Comparison of ENCODE assay signal across 8 cellular contexts in the genomic region with DNA sequence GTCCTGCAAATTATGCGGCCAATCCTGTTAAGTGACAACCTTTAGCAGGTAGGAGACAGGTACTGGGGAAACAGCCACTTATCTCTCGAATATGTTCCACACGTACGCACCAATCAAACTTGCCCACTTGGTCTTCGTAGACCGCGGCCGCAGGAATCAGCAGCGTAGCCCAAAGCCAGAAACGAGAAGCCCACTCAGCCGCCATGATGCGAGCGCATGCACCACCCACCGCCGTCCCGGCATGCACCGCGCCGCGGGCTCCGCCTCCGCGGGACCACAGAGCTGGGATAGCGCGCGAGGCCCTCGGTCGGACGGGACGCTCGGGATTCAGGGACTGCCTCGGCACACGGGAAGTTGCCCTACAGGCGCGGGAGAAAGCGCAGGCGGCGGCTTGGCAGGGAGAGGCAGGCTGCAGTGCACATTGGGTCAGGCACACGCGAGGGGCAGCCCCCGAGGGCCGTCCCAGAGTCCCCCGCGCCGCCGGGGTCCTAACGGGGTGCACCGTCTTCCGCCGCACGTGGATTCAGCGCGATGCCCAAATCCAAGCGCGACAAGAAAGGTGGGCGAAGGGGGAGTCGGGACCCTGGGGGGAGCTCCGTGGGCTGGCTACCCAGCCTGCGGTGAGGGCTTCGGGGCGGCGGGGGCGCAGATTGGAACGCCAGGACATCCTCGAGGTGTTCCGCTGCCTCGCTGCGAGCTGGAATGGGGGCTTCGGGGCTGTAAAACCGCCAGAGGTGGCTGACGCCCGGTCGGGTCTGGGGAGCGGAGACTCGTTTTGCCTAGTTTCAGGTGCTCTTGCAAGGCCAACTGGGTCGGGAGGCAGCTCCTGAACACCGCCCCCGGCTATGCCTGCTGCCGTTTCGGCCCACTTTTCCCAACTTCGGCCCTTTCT. TPM values are rescaled to one million over a fixed set of nuclear protein-coding genes. Genes with fewer than 3 reads are reported as not detected.
DNase-seq lines count a peak whose midpoint lies in the region; ATAC-seq, FAIRE-seq and TF ChIP-seq lines count a peak whose summit lies in the region.

TSS of gene EMC1 (minus strand) at position 220 of the 892 bp plus-strand sequence. CDS start at position 205, 15 bp downstream.
TSS of gene MRTO4 (plus strand) at position 501 of the 892 bp plus-strand sequence. CDS start at position 532, 31 bp downstream.

- peak within 1 kb of the TSS; percentile 74 to 89 for H3K9ac ChIP-seq in kidney (ENCODE audit: low read length in 2 of 2)

- H3K9me3 ChIP-seq in AG04450 (ENCODE audit: control insufficient read depth, insufficient read depth, low read length) (peaks cover 3% of the 10 kb centered on the region; the same call in 1 of the 2 replicates), kidney (ENCODE audit: control insufficient read depth in 1 of 2, low read length in 2 of 2) (no peaks in the 10 kb centered on the region)

- CTCF ChIA-PET in AG04450 (lab: Charles Lee), result interaction anchor here (1.7 to 3.2 kb wide), 2 partner anchors 11 kb away, joined by 5 to 20 read pairs; no protein-coding TSS in a partner anchor

- H3K36me3 ChIP-seq in kidney (ENCODE audit: control insufficient read depth in 1 of 2, insufficient read depth in 2 of 2, low read length in 2 of 2), result peaks cover 1 to 4% of the 10 kb centered on the region in 2 donors

- TF ChIP-seq CTCF in AG04450 (IDR thresholded peaks at IDR 0.05; ENCODE audit: low read depth, low read length) (no peak), kidney (IDR thresholded peaks at IDR 0.05; ENCODE audit: borderline replicate concordance, extremely low read depth, insufficient read depth) (no peak)

- peak; percentile 86 for ATAC-seq in GM18868 (IDR thresholded peaks at IDR 0.05; ENCODE audit: unreplicated experiment)
- ATAC-seq in HG03103 (IDR thresholded peaks at IDR 0.05; ENCODE audit: low read depth, unreplicated experiment), result peak; percentile 72

- POLR2A ChIA-PET in AG04450 (lab: Yijun Ruan, JAX), result interaction anchor here (0.5 to 2.2 kb wide), 6 partner anchors 9 to 415 kb away, joined by 3 to 11 read pairs (median 4); partner anchors contain the start of gene SLC66A1

- H3K27ac ChIP-seq in AG04450 (ENCODE audit: low read depth, low read length) (peak within 1 kb of the TSS; percentile 97), kidney (ENCODE audit: low read depth in 2 of 2, low read length in 2 of 2) (peak within 1 kb of the TSS; percentile 99 to 100)

- H3K27me3 ChIP-seq in AG04450 (ENCODE audit: control insufficient read depth, insufficient read depth, low read length), result no peaks in the 10 kb centered on the region

- peaks cover 12 to 17% of the 10 kb centered on the region in 2 donors for H3K4me1 ChIP-seq in kidney (ENCODE audit: control insufficient read depth in 1 of 2, insufficient read depth in 1 of 2, low read depth in 1 of 2, low read length in 2 of 2)

- intact Hi-C loops in kidney (cut with DNase I), result no loop called here

- H3K4me3 ChIP-seq in AG04450 (ENCODE audit: low read depth, low read length) (peak within 1 kb of the TSS; percentile 98), kidney (ENCODE audit: low read length in 2 of 2) (peak within 1 kb of the TSS; percentile 89 to 100)

- DNase-seq in AG04450 (ENCODE audit: low read depth, low spot score), result peak; percentile 23
- peak; percentile 74 for DNase-seq in NCI-H345 treated with DMSO at 0.1 percent for 48 hours (lab: John Stamatoyannopoulos, UW; ENCODE audit: unreplicated experiment)
- peak; percentile 83 for DNase-seq in activated CD4-positive, alpha-beta T cell treated with anti-CD3 and anti-CD28 coated beads for 1 hour
- DNase-seq in cerebellum (ENCODE audit: low spot score), result peak; percentile 89
- peak; percentile 92 for DNase-seq in kidney
- DNase-seq in stimulated activated CD4-positive, alpha-beta T cell treated with anti-CD3 and anti-CD28 coated beads, Interleukin-15, amount 100 ng/mL, for 1 hour (ENCODE audit: low read depth in 1 of 2, low spot score in 1 of 2), result peak; percentile 83 to 92

- FAIRE-seq in kidney (lab: Jason Lieb, UNC), result no peak

RNA-seq across cellular contexts. Expression of gene EMC1, which starts in this region (rescaled TPM):
- polyA plus RNA-seq in AG04450 (2011; rRNA removed) (49.0 and 68.7 TPM in 2 replicates), kidney (ENCODE audit: insufficient read depth, low read depth, low replicate concordance) (14.7 TPM)
- 55.4 and 82.7 TPM in 2 replicates for polyA minus RNA-seq in AG04450 (2011; rRNA and poly(A)+ RNA removed)
- total RNA-seq in cerebellum (70.7 TPM), kidney (42.0 TPM)

RNA-seq across cellular contexts. Expression of gene MRTO4, which starts in this region (rescaled TPM):
- 29.0 and 30.8 TPM in 2 replicates for polyA plus RNA-seq in AG04450 (2011; rRNA removed)
- 11.8 and 16.2 TPM in 2 replicates for polyA minus RNA-seq in AG04450 (2011; rRNA and poly(A)+ RNA removed)
- total RNA-seq in cerebellum, result 19.9 TPM
- total RNA-seq in kidney, result 24.5 TPM
- 18.6 TPM for polyA plus RNA-seq in kidney (ENCODE audit: insufficient read depth, low read depth, low replicate concordance)

Comparison
In these comparisons a context has a peak if more than half of its experiments do, and no peak if none do; other contexts are left out.
1. Peak in every context shown above with its lines: DNase-seq, ATAC-seq, H3K4me3 ChIP-seq and H3K27ac ChIP-seq.
2. DNase-seq: peak in every context shown above with its lines; median percentile 92 in kidney; 89 in cerebellum; 88 in stimulated activated CD4-positive, alpha-beta T cell treated with anti-CD3 and anti-CD28 coated beads, Interleukin-15, amount 100 ng/mL, for 1 hour; 83 in activated CD4-positive, alpha-beta T cell treated with anti-CD3 and anti-CD28 coated beads for 1 hour; 74 in NCI-H345 treated with DMSO at 0.1 percent for 48 hours; 23 in AG04450.